ENCODE assay signal across 12 cellular contexts in genomic region chr6:51459958-51460357, GRCh38.
DNase-seq lines count a peak whose midpoint lies in the region; ATAC-seq lines count a peak whose summit lies in the region.
"Had no signal": no experiment of that assay in that cellular context is flagged by ENCODE, and none has a peak within 500 bp of the region (broad histone marks: within the 10 kb centered on the region; RNA-seq: fewer than 3 reads in every experiment).

No MANE protein-coding gene starts in this region.

- H3K4ac ChIP-seq in trophoblast cell (ENCODE audit: low read depth, low read length) = no peak overlapping the region

- H3K9me3 ChIP-seq in trophoblast cell (ENCODE audit: insufficient read depth, low read depth, low read length) = no peaks in the 10 kb centered on the region
- H3K9me3 ChIP-seq: neutrophil had no signal

- H3K4me2 ChIP-seq in trophoblast cell (ENCODE audit: low read length) = no peak overlapping the region

- no peak overlapping the region for H2BK120ac ChIP-seq in trophoblast cell (ENCODE audit: insufficient read depth, low read length, poor library complexity)

- H4K91ac ChIP-seq in trophoblast cell (ENCODE audit: low read depth, low read length) = no peak overlapping the region

- no peak overlapping the region for H2BK5ac ChIP-seq in trophoblast cell (ENCODE audit: low read depth, low read length, poor library complexity)

- peaks cover 2 to 4% of the 10 kb centered on the region in 2 experiments for H3K4me1 ChIP-seq in trophoblast cell (ENCODE audit: control insufficient read depth in 1 of 2, insufficient read depth in 2 of 2, low read length in 2 of 2)

- H3K14ac ChIP-seq in trophoblast cell (ENCODE audit: low read length) = no peak overlapping the region

- no peak overlapping the region for H3K23ac ChIP-seq in trophoblast cell (ENCODE audit: low read length)

- DNase-seq in T-helper 1 cell (no peak), activated gamma-delta T cell (lab: John Stamatoyannopoulos, UW) (no peak), trophoblast cell (no peak), DMS53 (lab: John Stamatoyannopoulos, UW) (no peak)
- DNase-seq: activated T-cell treated with anti-CD3 and anti-CD28 coated beads, Interleukin-2, amount 50 U/mL, for 48 hours; Kasumi-1; NCI-H748 treated with DMSO at 0.1 percent for 48 hours had no signal

- H3K18ac ChIP-seq in trophoblast cell (ENCODE audit: low read length) = no peak overlapping the region

- H3K4me3 ChIP-seq in trophoblast cell (ENCODE audit: low read depth, low read length) = no peak overlapping the region
- H3K4me3 ChIP-seq: cardiac muscle cell had no signal

- ATAC-seq in GM19035 (IDR thresholded peaks at IDR 0.05; ENCODE audit: unreplicated experiment) = peak; percentile 94
- peak; percentile 96 for ATAC-seq in HG02588 (IDR thresholded peaks at IDR 0.05; ENCODE audit: unreplicated experiment)
- ATAC-seq in HG03354 (IDR thresholded peaks at IDR 0.05; ENCODE audit: poor library complexity, severe bottlenecking, unreplicated experiment) = peak; percentile 97

- H3K79me1 ChIP-seq in trophoblast cell (ENCODE audit: low read length) = peaks cover 2% of the 10 kb centered on the region

- no peaks in the 10 kb centered on the region for H3K79me2 ChIP-seq in trophoblast cell (ENCODE audit: control insufficient read depth, insufficient read depth, low read length, poor library complexity)

- H4K12ac ChIP-seq in trophoblast cell (ENCODE audit: low read depth, low read length) = no peak overlapping the region

- no peaks in the 10 kb centered on the region for H3K27me3 ChIP-seq in trophoblast cell (ENCODE audit: insufficient read depth, low read length)
- H3K27me3 ChIP-seq: cardiac muscle cell, neutrophil had no signal

- H2BK12ac ChIP-seq in trophoblast cell (ENCODE audit: low read length) = no peak overlapping the region

- no peak overlapping the region for H2AK5ac ChIP-seq in trophoblast cell (ENCODE audit: low read length)

- no peak overlapping the region for H3K27ac ChIP-seq in trophoblast cell (ENCODE audit: low read depth, low read length)
- H3K27ac ChIP-seq: cardiac muscle cell, neutrophil had no signal

- H3K36me3 ChIP-seq in trophoblast cell (ENCODE audit: control insufficient read depth in 1 of 2, insufficient read depth in 2 of 2, low read length in 2 of 2) = no peaks in the 10 kb centered on the region
- H3K36me3 ChIP-seq: cardiac muscle cell, neutrophil had no signal

- H2AFZ ChIP-seq in trophoblast cell (ENCODE audit: insufficient read depth, low read length, poor library complexity) = no peak overlapping the region

- WGBS in trophoblast cell (ENCODE audit: extremely low coverage, insufficient coverage, insufficient read length) = no CpG with 5 or more reads among the region's 2 CpGs

- no peak overlapping the region for H3K9ac ChIP-seq in trophoblast cell (ENCODE audit: low read length)

- H4K8ac ChIP-seq in trophoblast cell (ENCODE audit: low read depth, low read length) = no peak overlapping the region
